In genomic region chr1:162700131-162700530, GRCh38 we compare ENCODE assay signal across 23 cellular contexts.
"Had no signal": no experiment of that assay in that cellular context is flagged by ENCODE, and none has a peak within 500 bp of the region (broad histone marks: within the 10 kb centered on the region; RNA-seq: fewer than 3 reads in every experiment).

No MANE protein-coding gene starts in this region.

- H3K4me3 ChIP-seq: colonic mucosa, coronary artery, dorsolateral prefrontal cortex, esophagus muscularis mucosa, esophagus squamous epithelium, gastrocnemius medialis, gastroesophageal sphincter, heart left ventricle, heart right ventricle had no signal

- DNase-seq: colonic mucosa; cortex of kidney; dermis blood vessel endothelial cell; dorsolateral prefrontal cortex; effector CD4-positive, alpha-beta T cell; effector CD8-positive, alpha-beta T cell; effector memory CD4-positive, alpha-beta T cell; effector memory CD8-positive, alpha-beta T cell; endodermal cell; erythroblast; esophagus squamous epithelium; foreskin fibroblast; foreskin keratinocyte; foreskin melanocyte; gastrocnemius medialis; glutamatergic neuron; head of caudate nucleus; heart left ventricle; heart right ventricle had no signal

- H3K36me3 ChIP-seq: colonic mucosa, esophagus squamous epithelium, gastrocnemius medialis, gastroesophageal sphincter, heart left ventricle, heart right ventricle had no signal

- H3K27me3 ChIP-seq: colonic mucosa, dorsolateral prefrontal cortex, esophagus muscularis mucosa, esophagus squamous epithelium, foreskin keratinocyte, gastrocnemius medialis, gastroesophageal sphincter, heart left ventricle, heart right ventricle had no signal

- H3K27ac ChIP-seq: colonic mucosa, coronary artery, dorsolateral prefrontal cortex, epithelial cell of prostate, esophagus muscularis mucosa, esophagus squamous epithelium, foreskin keratinocyte, gastrocnemius medialis, gastroesophageal sphincter, heart left ventricle, heart right ventricle had no signal

- H3K9me3 ChIP-seq: colonic mucosa, esophagus muscularis mucosa, esophagus squamous epithelium, gastrocnemius medialis, gastroesophageal sphincter, heart left ventricle, heart right ventricle had no signal

- H3K4me1 ChIP-seq: colonic mucosa had no signal
